9 cellular contexts compared by ENCODE assay signal in the genomic region with DNA sequence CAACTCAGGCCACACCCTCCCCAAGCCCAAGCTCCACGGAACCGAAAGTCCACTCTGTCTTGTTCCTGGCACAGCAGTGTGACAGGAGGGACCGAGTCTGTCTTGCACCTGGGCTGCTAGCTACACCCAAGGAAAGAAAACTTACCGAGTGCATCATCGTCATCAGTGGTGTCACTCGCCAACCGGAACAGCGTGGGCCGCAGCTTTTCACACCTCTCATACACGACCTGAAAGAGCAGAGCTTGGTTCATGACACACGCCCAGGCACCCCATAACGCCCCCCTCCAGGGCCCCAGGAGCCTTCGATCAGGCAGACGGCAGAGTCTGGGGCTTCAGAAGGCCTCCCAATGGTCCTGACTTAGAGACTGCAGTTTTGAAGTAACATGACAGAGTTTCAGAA. TPM values are rescaled to one million over a fixed set of nuclear protein-coding genes. Genes with fewer than 3 reads are reported as not detected.
DNase-seq lines count a peak whose midpoint lies in the region; ATAC-seq and TF ChIP-seq lines count a peak whose summit lies in the region.
"Had no signal": no experiment of that assay in that cellular context is flagged by ENCODE, and none has a peak within 500 bp of the region (broad histone marks: within the 10 kb centered on the region; RNA-seq: fewer than 3 reads in every experiment).

No MANE protein-coding gene starts in this region.

- H3K9me3 Mint-ChIP-seq in CD8-positive, alpha-beta T cell, result no peaks in the 10 kb centered on the region
- no peaks in the 10 kb centered on the region for H3K9me3 Mint-ChIP-seq in activated CD8-positive, alpha-beta T cell treated with anti-CD3 and anti-CD28 coated beads for 36 hours
- H3K9me3 Mint-ChIP-seq in immature natural killer cell, result no peaks in the 10 kb centered on the region

- intact Hi-C loops in CD8-positive, alpha-beta T cell (cut with DNase I, micrococcal nuclease), result loop anchor here in 1 of 2 experiments (1.0 kb wide), 1 partner anchor 22 kb away; no protein-coding TSS in a partner anchor
- intact Hi-C loops in activated CD8-positive, alpha-beta T cell treated with anti-CD3 and anti-CD28 coated beads for 36 hours (cut with micrococcal nuclease), result no loop called here

- DNase-seq in CD8-positive, alpha-beta T cell, result peak in 6 of 7 experiments; percentile 17 to 82 (median 48)
- peak; percentile 67 for DNase-seq in activated CD8-positive, alpha-beta T cell treated with anti-CD3 and anti-CD28 coated beads for 36 hours
- DNase-seq in immature natural killer cell, result peak; percentile 31 to 55 (median 37)
- DNase-seq in effector CD8-positive, alpha-beta T cell (lab: John Stamatoyannopoulos, UW), result no peak
- DNase-seq in SJCRH30, result no peak
- DNase-seq in HAP-1 (ENCODE audit: low spot score in 2 of 2), result no peak
- DNase-seq: NCI-H2171 treated with DMSO at 0.1 percent for 48 hours had no signal

- no peaks in the 10 kb centered on the region for H3K9me3 ChIP-seq in CD8-positive, alpha-beta T cell (ENCODE audit: low read length)
- H3K9me3 ChIP-seq in SJCRH30 (replicated peaks) (no peaks in the 10 kb centered on the region), HAP-1 (no peaks in the 10 kb centered on the region)

- H3K27ac Mint-ChIP-seq in CD8-positive, alpha-beta T cell, result peak overlapping the region; percentile 94
- peak overlapping the region; percentile 47 for H3K27ac Mint-ChIP-seq in activated CD8-positive, alpha-beta T cell treated with anti-CD3 and anti-CD28 coated beads for 36 hours
- peak overlapping the region; percentile 79 to 97 (median 88) for H3K27ac Mint-ChIP-seq in immature natural killer cell

- in situ Hi-C loops in HAP-1 (cut with MboI; ENCODE audit: low sequenced_read_pairs), result no loop called here

- no peaks in the 10 kb centered on the region for H3K4me1 ChIP-seq in CD8-positive, alpha-beta T cell (ENCODE audit: insufficient read depth, low read length)
- H3K4me1 ChIP-seq in SJCRH30 (no peaks in the 10 kb centered on the region), HAP-1 (no peaks in the 10 kb centered on the region)

- no peak overlapping the region for H3K4me3 ChIP-seq in CD8-positive, alpha-beta T cell (ENCODE audit: low read depth, low read length)
- H3K4me3 ChIP-seq in SJCRH30 (no peak overlapping the region), HAP-1 (no peak overlapping the region)

- peaks cover 91% of the 10 kb centered on the region for H3K36me3 Mint-ChIP-seq in CD8-positive, alpha-beta T cell
- H3K36me3 Mint-ChIP-seq in activated CD8-positive, alpha-beta T cell treated with anti-CD3 and anti-CD28 coated beads for 36 hours (ENCODE audit: low read depth), result peaks cover 56% of the 10 kb centered on the region
- peaks cover 30 to 69% (median 47%) of the 10 kb centered on the region in 3 donors for H3K36me3 Mint-ChIP-seq in immature natural killer cell

- peaks cover 66% of the 10 kb centered on the region for H3K36me3 ChIP-seq in CD8-positive, alpha-beta T cell (ENCODE audit: insufficient read depth, low read length)
- peaks cover 65% of the 10 kb centered on the region for H3K36me3 ChIP-seq in SJCRH30
- peaks cover 87% of the 10 kb centered on the region for H3K36me3 ChIP-seq in HAP-1 (replicated peaks)

- H3K4me3 Mint-ChIP-seq in CD8-positive, alpha-beta T cell, result peak overlapping the region; percentile 44
- peak overlapping the region; percentile 13 for H3K4me3 Mint-ChIP-seq in activated CD8-positive, alpha-beta T cell treated with anti-CD3 and anti-CD28 coated beads for 36 hours
- H3K4me3 Mint-ChIP-seq in immature natural killer cell, result peak overlapping the region in 3 of 5 donors; percentile 46 to 73 (median 60)

- peaks cover 11% of the 10 kb centered on the region for H3K4me1 Mint-ChIP-seq in CD8-positive, alpha-beta T cell (ENCODE audit: low read depth)
- peaks cover 3% of the 10 kb centered on the region for H3K4me1 Mint-ChIP-seq in activated CD8-positive, alpha-beta T cell treated with anti-CD3 and anti-CD28 coated beads for 36 hours (ENCODE audit: low read depth)
- peaks cover 0 to 5% of the 10 kb centered on the region in 2 donors for H3K4me1 Mint-ChIP-seq in immature natural killer cell

- ATAC-seq in CD8-positive, alpha-beta T cell, result peak; percentile 83
- ATAC-seq in GM19372 (IDR thresholded peaks at IDR 0.05; ENCODE audit: low read depth, unreplicated experiment) (peak; percentile 82), HG03442 (IDR thresholded peaks at IDR 0.05; ENCODE audit: unreplicated experiment) (no peak)
- ATAC-seq in activated CD8-positive, alpha-beta T cell treated with anti-CD3 and anti-CD28 coated beads for 36 hours, result peak; percentile 88

- peak overlapping the region; percentile 63 for H3K27ac ChIP-seq in CD8-positive, alpha-beta T cell (ENCODE audit: low read depth, low read length)
- no peak overlapping the region for H3K27ac ChIP-seq in SJCRH30

- no peaks in the 10 kb centered on the region for H3K27me3 Mint-ChIP-seq in CD8-positive, alpha-beta T cell (ENCODE audit: low read depth)
- H3K27me3 Mint-ChIP-seq in activated CD8-positive, alpha-beta T cell treated with anti-CD3 and anti-CD28 coated beads for 36 hours, result no peaks in the 10 kb centered on the region
- peaks cover 0 to 12% (median 2%) of the 10 kb centered on the region in 3 donors for H3K27me3 Mint-ChIP-seq in immature natural killer cell (ENCODE audit: low read depth in 3 of 3)

- CTCF ChIA-PET in CD8-positive, alpha-beta T cell (lab: Charles Lee), result no interaction called here
- CTCF ChIA-PET in activated CD8-positive, alpha-beta T cell treated with anti-CD3 and anti-CD28 coated beads for 36 hours (lab: Charles Lee), result no interaction called here

- no peak for TF ChIP-seq CTCF in CD8-positive, alpha-beta T cell (IDR thresholded peaks at IDR 0.05)
- no peak for TF ChIP-seq CTCF in activated CD8-positive, alpha-beta T cell treated with anti-CD3 and anti-CD28 coated beads for 36 hours (IDR thresholded peaks at IDR 0.05)

- no peaks in the 10 kb centered on the region for H3K27me3 ChIP-seq in CD8-positive, alpha-beta T cell (ENCODE audit: insufficient read depth, low read length)
- H3K27me3 ChIP-seq in SJCRH30 (no peaks in the 10 kb centered on the region), HAP-1 (ENCODE audit: low read depth) (no peaks in the 10 kb centered on the region)

- POLR2A ChIA-PET in CD8-positive, alpha-beta T cell (lab: Charles Lee), result interaction anchor here (0.6 to 1.9 kb wide), 3 partner anchors 26 to 49 kb away, joined by 3 to 6 read pairs (median 3); partner anchors contain the start of gene COG7
- POLR2A ChIA-PET in activated CD8-positive, alpha-beta T cell treated with anti-CD3 and anti-CD28 coated beads for 36 hours (lab: Charles Lee), result interaction anchor here (0.6 to 0.9 kb wide), 2 partner anchors 13 to 1598 kb away, joined by 3 read pairs; no protein-coding TSS in a partner anchor

RNA-seq across cellular contexts. Expression of gene GGA2, which starts 27.5 kb away (rescaled TPM):
- total RNA-seq in CD8-positive, alpha-beta T cell, result 100 to 1,000 TPM; 220 to 239 TPM
- 10 to 100 TPM; 91.0 to 96.9 TPM for total RNA-seq in activated CD8-positive, alpha-beta T cell treated with anti-CD3 and anti-CD28 coated beads for 36 hours
- polyA plus RNA-seq in immature natural killer cell, result 10 to 100 TPM; 34.1 to 40.0 (median 36.1) TPM
- total RNA-seq in SJCRH30 (2014; rRNA removed; shearing (Covaris generic)), result 66.7 and 80.4 TPM in 2 replicates

RNA-seq across cellular contexts. Expression of gene COG7, which starts 29.8 kb away (rescaled TPM):
- total RNA-seq in CD8-positive, alpha-beta T cell, result 10 to 100 TPM; 13.3 to 14.7 TPM
- 10 to 100 TPM; 16.4 to 16.7 TPM for total RNA-seq in activated CD8-positive, alpha-beta T cell treated with anti-CD3 and anti-CD28 coated beads for 36 hours
- polyA plus RNA-seq in immature natural killer cell, result 10 to 100 TPM in 2 of 3 donors, 1 to 10 TPM in 1; 9.5 to 21.7 (median 12.0) TPM
- total RNA-seq in SJCRH30 (2014; rRNA removed; shearing (Covaris generic)), result 12.3 and 12.7 TPM in 2 replicates

Comparison
In these comparisons a context has a peak if more than half of its experiments do, and no peak if none do; other contexts are left out.
1. DNase-seq: peak in CD8-positive, alpha-beta T cell (6 of 7), activated CD8-positive, alpha-beta T cell treated with anti-CD3 and anti-CD28 coated beads for 36 hours (single experiment) and immature natural killer cell (3 of 3); none in effector CD8-positive, alpha-beta T cell (single experiment), SJCRH30 (0 of 2) and HAP-1 (0 of 2).
2. Peak in every context shown above with its lines, with median percentiles within 50 percentile points of each other: H3K27ac Mint-ChIP-seq and H3K4me3 Mint-ChIP-seq.